ENCODE assay signal across 26 cellular contexts in the genomic region with DNA sequence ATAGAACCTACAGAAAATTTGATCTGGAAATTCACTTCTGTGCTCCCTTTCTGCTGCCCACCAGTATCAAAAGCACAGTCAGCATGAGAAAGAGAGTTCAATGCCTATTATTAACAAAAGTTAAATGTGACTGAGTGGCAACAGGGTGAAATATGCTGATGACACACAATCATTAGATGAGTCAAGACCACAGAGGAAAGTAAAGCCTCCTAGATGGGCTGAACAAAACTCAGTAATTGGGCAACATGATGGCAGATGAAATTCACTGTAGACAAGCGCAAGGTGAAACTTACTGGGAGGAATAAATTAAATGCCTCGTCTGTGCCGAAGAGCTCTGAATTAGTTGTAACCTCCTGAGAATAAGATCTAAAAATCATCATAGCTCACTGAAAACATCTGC.
DNase-seq lines count a peak whose midpoint lies in the region; ATAC-seq and TF ChIP-seq lines count a peak whose summit lies in the region.
"Had no signal": no experiment of that assay in that cellular context is flagged by ENCODE, and none has a peak within 500 bp of the region (broad histone marks: within the 10 kb centered on the region; RNA-seq: fewer than 3 reads in every experiment).

No MANE protein-coding gene starts in this region.

- H3K4me3 Mint-ChIP-seq in Caco-2 (ENCODE audit: unreplicated experiment), result no peak overlapping the region
- H3K4me3 Mint-ChIP-seq: CD14-positive monocyte, HFFc6, T-cell had no signal

- POLR2A ChIA-PET in Caco-2 (lab: Charles Lee), result no interaction called here

- no peaks in the 10 kb centered on the region for H3K4me1 ChIP-seq in Caco-2
- H3K4me1 ChIP-seq: Peyer's patch had no signal

- intact Hi-C loops in Caco-2 (cut with micrococcal nuclease; ENCODE audit: unreplicated experiment), result no loop called here

- no TSS peak for BruUV-seq in Caco-2 (replicated peaks; lab: Mats Ljungman, UMichigan)

- no peaks in the 10 kb centered on the region for H3K27me3 ChIP-seq in Caco-2 (replicated peaks; ENCODE audit: control insufficient read depth, insufficient read depth, low read length)
- H3K27me3 ChIP-seq: Peyer's patch had no signal

- no peaks in the 10 kb centered on the region for H3K9me3 Mint-ChIP-seq in Caco-2 (ENCODE audit: unreplicated experiment)

- H3K9me3 ChIP-seq in Caco-2, result no peaks in the 10 kb centered on the region
- H3K9me3 ChIP-seq: Peyer's patch, SK-N-SH had no signal

- H3K4me1 Mint-ChIP-seq in Caco-2 (ENCODE audit: low read depth, unreplicated experiment), result no peaks in the 10 kb centered on the region
- H3K4me1 Mint-ChIP-seq: CD14-positive monocyte, T-cell had no signal

- no peak for TF ChIP-seq CTCF in Caco-2 (IDR thresholded peaks at IDR 0.05; ENCODE audit: insufficient read depth in 1 of 2, low read depth in 1 of 2, low read length in 1 of 2, severe bottlenecking in 1 of 2, unreplicated experiment in 1 of 2)

- H3K36me3 ChIP-seq in Caco-2 (ENCODE audit: control insufficient read depth, insufficient read depth, low read length), result no peaks in the 10 kb centered on the region
- H3K36me3 ChIP-seq: Peyer's patch had no signal

- H3K36me3 Mint-ChIP-seq in Caco-2 (ENCODE audit: insufficient read depth, unreplicated experiment), result no peaks in the 10 kb centered on the region
- H3K36me3 Mint-ChIP-seq: CD14-positive monocyte, T-cell had no signal

- peaks cover 4% of the 10 kb centered on the region for H3K27me3 Mint-ChIP-seq in Caco-2 (ENCODE audit: insufficient read depth, unreplicated experiment)
- H3K27me3 Mint-ChIP-seq: T-cell had no signal

- H3K4me3 ChIP-seq in Caco-2 (ENCODE audit: low read depth, low read length), result no peak overlapping the region
- H3K4me3 ChIP-seq: GM12878, Peyer's patch had no signal

- DNase-seq in H4 (ENCODE audit: low spot score), result peak; percentile 24
- DNase-seq in NOMO-1 (lab: John Stamatoyannopoulos, UW; ENCODE audit: unreplicated experiment in 2 of 2), result peak; percentile 80 to 97
- DNase-seq in SW480 (ENCODE audit: low spot score), result peak; percentile 43
- DNase-seq in retina, result peak; percentile 8
- DNase-seq in Caco-2, result no peak
- no peak for DNase-seq in NCI-H748 (lab: John Stamatoyannopoulos, UW; ENCODE audit: unreplicated experiment)
- DNase-seq: ACHN, AML-193, DMS153, H7, HFFc6, IMR-90, Karpas-422, NCI-H1105, NCI-H2081, NCI-H2171 treated with DMSO at 0.1 percent for 48 hours, NCI-H446, NCI-H69, Peyer's patch, SHP77, SK-N-SH, T-cell, T-helper 9 cell had no signal

- ATAC-seq in HG02571 (IDR thresholded peaks at IDR 0.05; ENCODE audit: unreplicated experiment), result no peak
- ATAC-seq: GM12878, T-cell had no signal

- H3K27ac Mint-ChIP-seq in Caco-2 (ENCODE audit: unreplicated experiment), result no peak overlapping the region
- H3K27ac Mint-ChIP-seq: CD14-positive monocyte, HFFc6, T-cell had no signal

- CTCF ChIA-PET in Caco-2 (lab: Charles Lee), result no interaction called here

Comparison
In these comparisons a context has a peak if more than half of its experiments do, and no peak if none do; other contexts are left out.
1. DNase-seq: peak in H4 (single experiment), NOMO-1 (2 of 2), SW480 (single experiment) and retina (single experiment); none in Caco-2 (0 of 2) and NCI-H748 (single experiment).